12 cellular contexts compared by ENCODE assay signal in the genomic region with DNA sequence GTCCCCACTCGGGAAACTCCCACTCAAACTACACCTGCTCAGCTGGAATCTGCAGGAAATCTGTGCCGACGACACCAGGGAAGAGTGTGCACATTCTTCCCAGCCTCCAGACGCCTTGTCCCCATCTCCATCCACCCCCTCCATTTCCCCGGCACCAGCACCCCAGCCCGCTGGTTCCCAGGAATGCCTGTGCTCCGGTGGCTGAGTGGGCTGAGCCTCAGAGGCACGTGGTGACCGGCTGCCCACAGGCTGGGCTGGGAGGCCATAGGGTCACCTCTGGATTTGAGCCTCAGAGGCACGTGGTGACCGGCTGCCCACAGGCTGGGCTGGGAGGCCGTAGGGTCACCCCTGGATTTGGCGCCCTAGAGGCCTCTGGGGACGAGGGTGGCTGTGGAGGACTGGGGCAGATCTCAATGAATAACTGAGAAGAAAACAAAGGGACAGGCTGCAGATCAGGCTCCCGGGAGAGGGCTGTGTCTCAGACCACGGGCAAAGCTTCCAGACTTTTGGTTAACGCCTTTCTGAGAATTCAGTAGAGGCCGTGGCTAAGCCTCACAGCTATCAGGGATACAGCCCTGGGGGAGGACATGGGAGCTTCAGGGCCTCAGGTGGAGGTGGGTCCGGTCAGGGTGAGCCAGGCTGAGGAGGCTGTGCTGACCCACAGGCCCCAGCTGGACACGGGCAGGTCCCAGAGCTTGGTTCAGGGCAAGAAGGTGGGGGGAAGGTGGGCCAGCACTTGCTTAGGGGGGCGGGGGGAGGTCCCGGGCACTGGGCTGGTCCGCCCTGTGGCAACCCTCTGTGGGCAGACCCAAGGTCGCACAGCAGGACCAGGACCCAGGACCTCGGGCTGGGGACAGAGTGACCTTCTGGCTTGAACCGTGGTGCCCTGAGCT. TPM values are rescaled to one million over a fixed set of nuclear protein-coding genes. Genes with fewer than 3 reads are reported as not detected.
DNase-seq lines count a peak whose midpoint lies in the region; ATAC-seq, FAIRE-seq and TF ChIP-seq lines count a peak whose summit lies in the region.
"Had no signal": no experiment of that assay in that cellular context is flagged by ENCODE, and none has a peak within 500 bp of the region (broad histone marks: within the 10 kb centered on the region; RNA-seq: fewer than 3 reads in every experiment).

No MANE protein-coding gene starts in this region.

- H3K36me3 ChIP-seq in kidney (ENCODE audit: control insufficient read depth in 1 of 2, insufficient read depth in 2 of 2, low read length in 2 of 2) (no peaks in the 10 kb centered on the region), stomach (no peaks in the 10 kb centered on the region), tibial artery (no peaks in the 10 kb centered on the region)
- H3K36me3 ChIP-seq: gastrocnemius medialis, neutrophil had no signal

- WGBS in stomach, 5 donors, result 61 to 79% (median 68%) methylated on average over 22 to 26 of the region's 26 CpGs

- H3K9ac ChIP-seq in kidney (ENCODE audit: low read length in 2 of 2), result no peak overlapping the region

- no peaks in the 10 kb centered on the region for H3K27me3 Mint-ChIP-seq in activated T-cell treated with anti-CD3 and anti-CD28 coated beads, Interleukin-2, amount 50 U/mL, for 72 hours (ENCODE audit: low read depth)
- H3K27me3 Mint-ChIP-seq in activated CD4-positive, alpha-beta memory T cell treated with anti-CD3 and anti-CD28 coated beads for 36 hours, result no peaks in the 10 kb centered on the region

- CTCF ChIA-PET in activated CD4-positive, alpha-beta memory T cell treated with anti-CD3 and anti-CD28 coated beads for 36 hours (lab: Charles Lee), result interaction anchor here (1.0 to 2.6 kb wide), 2 partner anchors 34 kb away, joined by 3 to 10 read pairs; no protein-coding TSS in a partner anchor

- DNase-seq in activated T-cell treated with anti-CD3 and anti-CD28 coated beads, Interleukin-2, amount 50 U/mL, for 72 hours, result no peak
- no peak for DNase-seq in activated T-cell treated with anti-CD3 and anti-CD28 coated beads for 4 hours
- no peak for DNase-seq in activated CD4-positive, alpha-beta memory T cell treated with anti-CD3 and anti-CD28 coated beads for 36 hours
- no peak for DNase-seq in kidney
- DNase-seq in stomach, result no peak
- no peak for DNase-seq in stimulated activated naive CD4-positive, alpha-beta T cell treated with Interleukin-2 at 50 U/mL for 16 hours (lab: John Stamatoyannopoulos, UW)
- no peak for DNase-seq in NCI-H2196 treated with DMSO at 0.1 percent for 48 hours (lab: John Stamatoyannopoulos, UW; ENCODE audit: unreplicated experiment)
- DNase-seq in tibial artery, result no peak

- intact Hi-C loops in activated CD4-positive, alpha-beta memory T cell treated with anti-CD3 and anti-CD28 coated beads for 36 hours (cut with micrococcal nuclease), result no loop called here
- intact Hi-C loops in kidney (cut with DNase I), result no loop called here
- intact Hi-C loops in stomach (cut with DNase I; ENCODE audit: low total_unique reads), result no loop called here
- intact Hi-C loops in tibial artery (cut with DNase I; ENCODE audit: low total_unique reads), result no loop called here

- no peak for FAIRE-seq in kidney (lab: Jason Lieb, UNC)

- H3K4me3 Mint-ChIP-seq in activated T-cell treated with anti-CD3 and anti-CD28 coated beads, Interleukin-2, amount 50 U/mL, for 72 hours, result peak overlapping the region; percentile 53 to 61
- peak overlapping the region; percentile 28 for H3K4me3 Mint-ChIP-seq in activated CD4-positive, alpha-beta memory T cell treated with anti-CD3 and anti-CD28 coated beads for 36 hours

- H3K27me3 ChIP-seq in stomach (no peaks in the 10 kb centered on the region), tibial artery (peaks cover 0 to 1% of the 10 kb centered on the region in 2 donors)
- H3K27me3 ChIP-seq: neutrophil had no signal

- H3K4me3 ChIP-seq in kidney (ENCODE audit: low read length in 2 of 2), result no peak overlapping the region
- H3K4me3 ChIP-seq in stomach, result no peak overlapping the region
- no peak overlapping the region for H3K4me3 ChIP-seq in tibial artery

- H3K36me3 Mint-ChIP-seq in activated T-cell treated with anti-CD3 and anti-CD28 coated beads, Interleukin-2, amount 50 U/mL, for 72 hours (ENCODE audit: insufficient read depth in 2 of 2), result peaks cover 16 to 20% of the 10 kb centered on the region in 2 donors
- peaks cover 3% of the 10 kb centered on the region for H3K36me3 Mint-ChIP-seq in activated CD4-positive, alpha-beta memory T cell treated with anti-CD3 and anti-CD28 coated beads for 36 hours

- no peak for ATAC-seq in activated T-cell treated with anti-CD3 and anti-CD28 coated beads, Interleukin-2, amount 50 U/mL, for 72 hours (replicated peaks in 1 of 2)

- H3K27ac Mint-ChIP-seq in activated T-cell treated with anti-CD3 and anti-CD28 coated beads, Interleukin-2, amount 50 U/mL, for 72 hours, result no peak overlapping the region
- H3K27ac Mint-ChIP-seq in activated CD4-positive, alpha-beta memory T cell treated with anti-CD3 and anti-CD28 coated beads for 36 hours, result peak overlapping the region; percentile 42

- peak overlapping the region; percentile 36 to 67 for H3K27ac ChIP-seq in kidney (ENCODE audit: low read depth in 2 of 2, low read length in 2 of 2)
- H3K27ac ChIP-seq in stomach, result peak overlapping the region; percentile 72 to 100 (median 97)
- H3K27ac ChIP-seq in tibial artery, result no peak overlapping the region

- no peak for TF ChIP-seq POLR2A in stomach (IDR thresholded peaks at IDR 0.05)

- TF ChIP-seq CTCF in kidney (IDR thresholded peaks at IDR 0.05; ENCODE audit: borderline replicate concordance, extremely low read depth, insufficient read depth) (no peak), stomach (IDR thresholded peaks at IDR 0.05) (no peak), tibial artery (IDR thresholded peaks at IDR 0.05) (no peak)

- no peaks in the 10 kb centered on the region for H3K4me1 Mint-ChIP-seq in activated T-cell treated with anti-CD3 and anti-CD28 coated beads, Interleukin-2, amount 50 U/mL, for 72 hours (ENCODE audit: low read depth)
- H3K4me1 Mint-ChIP-seq in activated CD4-positive, alpha-beta memory T cell treated with anti-CD3 and anti-CD28 coated beads for 36 hours (ENCODE audit: low read depth), result no peaks in the 10 kb centered on the region

- H3K9me3 ChIP-seq in kidney (ENCODE audit: control insufficient read depth in 1 of 2, low read length in 2 of 2) (no peaks in the 10 kb centered on the region), stomach (no peaks in the 10 kb centered on the region), tibial artery (no peaks in the 10 kb centered on the region)
- H3K9me3 ChIP-seq: gastrocnemius medialis, neutrophil had no signal

- H3K4me1 ChIP-seq in kidney (ENCODE audit: control insufficient read depth in 1 of 2, insufficient read depth in 1 of 2, low read depth in 1 of 2, low read length in 2 of 2) (peaks cover 0 to 8% of the 10 kb centered on the region in 2 donors), stomach (peaks cover 14 to 42% (median 39%) of the 10 kb centered on the region in 4 donors), tibial artery (peaks cover 0 to 17% (median 8%) of the 10 kb centered on the region in 4 donors)

- peaks cover 17 to 18% of the 10 kb centered on the region in 2 donors for H3K9me3 Mint-ChIP-seq in activated T-cell treated with anti-CD3 and anti-CD28 coated beads, Interleukin-2, amount 50 U/mL, for 72 hours
- peaks cover 39% of the 10 kb centered on the region for H3K9me3 Mint-ChIP-seq in activated CD4-positive, alpha-beta memory T cell treated with anti-CD3 and anti-CD28 coated beads for 36 hours

- TF ChIP-seq EP300 in stomach (IDR thresholded peaks at IDR 0.05), result no peak

- POLR2A ChIA-PET in activated CD4-positive, alpha-beta memory T cell treated with anti-CD3 and anti-CD28 coated beads for 36 hours (lab: Charles Lee), result interaction anchor here (0.7 kb wide), 1 partner anchor 12 kb away, joined by 3 read pairs; no protein-coding TSS in a partner anchor

RNA-seq across cellular contexts. Expression of gene TTLL10, which starts 17.3 kb away (rescaled TPM):
- total RNA-seq in activated T-cell treated with anti-CD3 and anti-CD28 coated beads, Interleukin-2, amount 50 U/mL, for 72 hours, result under 1 TPM in 1 of 2 donors, not detected in 1; 0.36 TPM
- total RNA-seq in activated CD4-positive, alpha-beta memory T cell treated with anti-CD3 and anti-CD28 coated beads for 36 hours, result not detected
- 1.5 TPM for total RNA-seq in kidney
- not detected for polyA plus RNA-seq in kidney (ENCODE audit: insufficient read depth, low read depth, low replicate concordance)
- 1 to 10 TPM in 1 of 5 donors, not detected in 4; 6.4 TPM for total RNA-seq in stomach
- under 1 TPM in 2 of 3 donors, not detected in 1; 0.13 to 0.46 TPM for polyA plus RNA-seq in stomach
- polyA plus RNA-seq: AG04450, aorta had no signal

RNA-seq across cellular contexts. Expression of gene C1orf159, which starts 40.5 kb away (rescaled TPM):
- 10 to 100 TPM; 18.0 to 18.6 TPM for total RNA-seq in activated T-cell treated with anti-CD3 and anti-CD28 coated beads, Interleukin-2, amount 50 U/mL, for 72 hours
- total RNA-seq in activated CD4-positive, alpha-beta memory T cell treated with anti-CD3 and anti-CD28 coated beads for 36 hours, result 10 to 100 TPM; 19.5 to 20.5 TPM
- 14.8 TPM for total RNA-seq in kidney
- polyA plus RNA-seq in kidney (ENCODE audit: insufficient read depth, low read depth, low replicate concordance), result 8.6 TPM
- total RNA-seq in stomach, result 10 to 100 TPM; 15.8 to 67.0 (median 33.8) TPM
- 10 to 100 TPM; 10.2 to 17.1 (median 12.8) TPM for polyA plus RNA-seq in stomach

RNA-seq across cellular contexts. Expression of gene TNFRSF18, which starts 50.0 kb away (rescaled TPM):
- 100 to 1,000 TPM; 245 to 324 TPM for total RNA-seq in activated T-cell treated with anti-CD3 and anti-CD28 coated beads, Interleukin-2, amount 50 U/mL, for 72 hours
- 100 to 1,000 TPM; 375 to 387 TPM for total RNA-seq in activated CD4-positive, alpha-beta memory T cell treated with anti-CD3 and anti-CD28 coated beads for 36 hours
- total RNA-seq in kidney, result 8.1 TPM
- polyA plus RNA-seq in kidney (ENCODE audit: insufficient read depth, low read depth, low replicate concordance), result not detected
- 10 to 100 TPM in 1 of 5 donors, 1 to 10 TPM in 1, not detected in 3; 1.7 to 11.9 TPM for total RNA-seq in stomach
- 1 to 10 TPM in 1 of 3 donors, under 1 TPM in 1, not detected in 1; 0.37 to 3.6 TPM for polyA plus RNA-seq in stomach
- total RNA-seq: gastrocnemius medialis had no signal

RNA-seq across cellular contexts. Expression of gene TNFRSF4, which starts 57.6 kb away (rescaled TPM):
- total RNA-seq in activated T-cell treated with anti-CD3 and anti-CD28 coated beads, Interleukin-2, amount 50 U/mL, for 72 hours, result 100 to 1,000 TPM; 268 to 588 TPM
- 1,000 to 10,000 TPM; 1,003 to 1,005 TPM for total RNA-seq in activated CD4-positive, alpha-beta memory T cell treated with anti-CD3 and anti-CD28 coated beads for 36 hours
- total RNA-seq in kidney, result 5.1 TPM
- 3.3 TPM for polyA plus RNA-seq in kidney (ENCODE audit: insufficient read depth, low read depth, low replicate concordance)
- total RNA-seq in stomach, result under 1 TPM in 1 of 5 donors, not detected in 4; 0.55 TPM
- 1 to 10 TPM; 1.7 to 4.5 (median 4.2) TPM for polyA plus RNA-seq in stomach

Comparison
In these comparisons a context has a peak if more than half of its experiments do, and no peak if none do; other contexts are left out.
1. H3K27ac ChIP-seq: peak in kidney (2 of 2) and stomach (5 of 5); none in tibial artery (0 of 2).
2. RNA of gene TNFRSF18, which starts 50.0 kb away (total RNA-seq): 375 to 387 TPM in activated CD4-positive, alpha-beta memory T cell treated with anti-CD3 and anti-CD28 coated beads for 36 hours and 245 to 324 TPM in activated T-cell treated with anti-CD3 and anti-CD28 coated beads, Interleukin-2, amount 50 U/mL, for 72 hours; 8.1 TPM in kidney (single experiment) and 1.7 to 11.9 TPM in stomach; every median in the first group is over 10 times any median in the second.